ENCODE assay signal across 1 cellular context in the genomic region with DNA sequence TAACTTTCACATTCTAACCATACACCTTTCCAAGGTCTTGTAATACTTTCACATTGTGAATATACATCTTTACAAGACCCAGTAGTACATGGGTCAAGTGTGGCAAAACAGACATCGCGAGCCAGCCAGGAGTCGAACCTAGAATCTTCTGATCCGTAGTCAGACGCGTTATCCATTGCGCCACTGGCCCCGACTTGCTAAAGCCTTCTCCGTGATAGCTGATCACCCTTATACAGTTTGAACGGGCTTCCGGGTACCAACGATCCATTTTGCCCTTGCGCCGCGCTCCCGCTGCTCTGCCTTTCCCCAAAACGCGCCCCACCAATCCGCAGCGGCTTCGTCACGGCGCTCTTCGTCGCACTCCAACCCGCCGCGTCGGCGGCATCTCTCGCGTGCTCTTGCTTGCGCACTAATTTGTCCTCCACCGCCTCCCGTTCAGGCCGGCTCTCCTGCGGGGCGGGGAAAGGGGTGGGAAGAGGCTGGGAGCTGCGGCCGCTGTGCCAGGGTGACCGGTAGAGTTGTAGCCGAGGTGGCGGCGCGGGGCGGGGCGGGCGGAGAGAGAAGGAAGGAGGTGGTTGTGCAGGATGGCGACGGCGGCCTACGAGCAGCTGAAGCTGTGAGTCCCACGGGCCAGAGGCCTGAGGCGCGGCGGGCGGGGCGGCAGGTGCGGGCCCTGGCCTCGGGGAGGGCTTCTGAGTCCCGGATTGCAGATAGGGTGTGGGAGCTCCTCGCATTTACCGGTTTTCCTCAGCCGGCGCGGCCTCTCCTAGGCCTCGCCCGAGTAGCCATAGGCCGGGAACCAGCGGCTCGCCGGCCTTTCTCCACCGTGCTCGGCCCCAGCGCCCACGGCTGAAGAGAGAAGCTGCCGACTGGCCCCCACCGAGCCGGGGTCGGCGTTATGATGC.
TF ChIP-seq lines count a peak whose summit lies in the region.

A gene with protein sequence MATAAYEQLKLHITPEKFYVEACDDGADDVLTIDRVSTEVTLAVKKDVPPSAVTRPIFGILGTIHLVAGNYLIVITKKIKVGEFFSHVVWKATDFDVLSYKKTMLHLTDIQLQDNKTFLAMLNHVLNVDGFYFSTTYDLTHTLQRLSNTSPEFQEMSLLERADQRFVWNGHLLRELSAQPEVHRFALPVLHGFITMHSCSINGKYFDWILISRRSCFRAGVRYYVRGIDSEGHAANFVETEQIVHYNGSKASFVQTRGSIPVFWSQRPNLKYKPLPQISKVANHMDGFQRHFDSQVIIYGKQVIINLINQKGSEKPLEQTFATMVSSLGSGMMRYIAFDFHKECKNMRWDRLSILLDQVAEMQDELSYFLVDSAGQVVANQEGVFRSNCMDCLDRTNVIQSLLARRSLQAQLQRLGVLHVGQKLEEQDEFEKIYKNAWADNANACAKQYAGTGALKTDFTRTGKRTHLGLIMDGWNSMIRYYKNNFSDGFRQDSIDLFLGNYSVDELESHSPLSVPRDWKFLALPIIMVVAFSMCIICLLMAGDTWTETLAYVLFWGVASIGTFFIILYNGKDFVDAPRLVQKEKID (plus strand): TSS at position 515 of the 905 bp plus-strand sequence. CDS start 70 bp downstream, at position 585.

TF ChIP-seq in HEK293, 187 proteins besides CTCF, POLR2A, EP300 and RAD21 (continued from another document):
- TF ChIP-seq, protein P1, sequence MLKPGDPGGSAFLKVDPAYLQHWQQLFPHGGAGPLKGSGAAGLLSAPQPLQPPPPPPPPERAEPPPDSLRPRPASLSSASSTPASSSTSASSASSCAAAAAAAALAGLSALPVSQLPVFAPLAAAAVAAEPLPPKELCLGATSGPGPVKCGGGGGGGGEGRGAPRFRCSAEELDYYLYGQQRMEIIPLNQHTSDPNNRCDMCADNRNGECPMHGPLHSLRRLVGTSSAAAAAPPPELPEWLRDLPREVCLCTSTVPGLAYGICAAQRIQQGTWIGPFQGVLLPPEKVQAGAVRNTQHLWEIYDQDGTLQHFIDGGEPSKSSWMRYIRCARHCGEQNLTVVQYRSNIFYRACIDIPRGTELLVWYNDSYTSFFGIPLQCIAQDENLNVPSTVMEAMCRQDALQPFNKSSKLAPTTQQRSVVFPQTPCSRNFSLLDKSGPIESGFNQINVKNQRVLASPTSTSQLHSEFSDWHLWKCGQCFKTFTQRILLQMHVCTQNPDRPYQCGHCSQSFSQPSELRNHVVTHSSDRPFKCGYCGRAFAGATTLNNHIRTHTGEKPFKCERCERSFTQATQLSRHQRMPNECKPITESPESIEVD (tag by site-specific recombination; IDR thresholded peaks at IDR 0.05) = no peak
